Comparison of ENCODE assay signal across 8 cellular contexts in the genomic region with DNA sequence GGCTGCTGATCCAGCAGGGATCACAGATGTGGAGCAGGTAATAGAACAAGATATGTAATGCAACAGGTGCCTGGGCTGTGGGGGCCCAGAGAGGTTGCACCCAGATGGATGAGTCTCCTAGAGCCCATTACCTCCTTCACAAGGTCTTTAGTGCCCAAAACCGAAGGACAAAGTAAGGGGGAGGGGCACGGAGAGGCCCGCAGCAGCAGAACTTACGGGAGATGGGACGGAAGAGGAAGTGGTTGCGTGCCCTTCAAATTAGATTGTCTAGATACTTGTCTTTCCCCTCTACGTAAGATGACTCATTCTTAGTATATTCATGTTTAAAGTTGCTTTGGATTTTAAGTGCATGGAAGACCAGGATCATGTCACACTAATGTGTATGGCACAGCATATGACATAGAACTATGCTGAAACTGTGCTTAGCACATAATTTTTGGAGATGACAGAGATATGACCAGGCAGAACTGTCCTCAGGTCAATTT. TPM values are rescaled to one million over a fixed set of nuclear protein-coding genes. Genes with fewer than 3 reads are reported as not detected.
DNase-seq lines count a peak whose midpoint lies in the region; ATAC-seq and TF ChIP-seq lines count a peak whose summit lies in the region.

No MANE protein-coding gene starts in this region.

- no peak for TF ChIP-seq EP300 in esophagus muscularis mucosa (IDR thresholded peaks at IDR 0.05)

- peaks cover 7 to 12% (median 9%) of the 10 kb centered on the region in 4 donors for H3K4me1 ChIP-seq in esophagus muscularis mucosa

- H3K27me3 ChIP-seq in esophagus muscularis mucosa: no peaks in the 10 kb centered on the region

- intact Hi-C loops in esophagus muscularis mucosa (cut with DNase I): loop anchor here (10.0 kb wide), 1 partner anchor 288 kb away; a partner anchor contains a TSS
- intact Hi-C loops in posterior vena cava (cut with DNase I): no loop called here

- TF ChIP-seq POLR2A in GM18505 (IDR thresholded peaks at IDR 0.05; ENCODE audit: borderline replicate concordance, extremely low read depth, insufficient read depth, insufficient read length): no peak
- TF ChIP-seq POLR2A in esophagus muscularis mucosa (IDR thresholded peaks at IDR 0.05; ENCODE audit: low read depth): no peak

- peak; percentile 58 for DNase-seq in RKO (ENCODE audit: low spot score)
- DNase-seq in activated T-helper 1 cell treated with anti-CD3 and anti-CD28 coated beads, Interleukin-2, amount 50 U/mL, for 16 hours (ENCODE audit: low read depth in 1 of 2, low spot score in 1 of 2): peak; percentile 40 to 43
- peak; percentile 28 for DNase-seq in kidney tubule cell (ENCODE audit: low spot score)
- DNase-seq in stimulated activated naive CD4-positive, alpha-beta T cell treated with Interleukin-2 at 50 U/mL for 16 hours (lab: John Stamatoyannopoulos, UW): peak; percentile 63
- no peak for DNase-seq in esophagus muscularis mucosa (ENCODE audit: extremely low spot score)
- DNase-seq in posterior vena cava (ENCODE audit: low spot score): no peak

- ATAC-seq in GM18505 (IDR thresholded peaks at IDR 0.05; ENCODE audit: unreplicated experiment): peak; percentile 60
- ATAC-seq in HG02885 (IDR thresholded peaks at IDR 0.05; ENCODE audit: poor library complexity, unreplicated experiment): peak; percentile 44

- WGBS in esophagus muscularis mucosa: 65% methylated on average over 7 of the region's 7 CpGs

- no peaks in the 10 kb centered on the region for H3K9me3 ChIP-seq in esophagus muscularis mucosa

- TF ChIP-seq CTCF in esophagus muscularis mucosa (IDR thresholded peaks at IDR 0.05): no peak

- H3K36me3 ChIP-seq in esophagus muscularis mucosa: no peaks in the 10 kb centered on the region

- H3K4me3 ChIP-seq in esophagus muscularis mucosa: peak overlapping the region in 1 of 4 donors; percentile 40

- H3K27ac ChIP-seq in esophagus muscularis mucosa (replicated peaks in 1 of 4): peak overlapping the region in 1 of 4 donors; percentile 33

RNA-seq across cellular contexts. Expression of a gene that starts 5.7 kb away (rescaled TPM):
- total RNA-seq in esophagus muscularis mucosa (10 to 100 TPM in 3 of 4 donors, 1 to 10 TPM in 1; 9.9 to 14.6 (median 13.8) TPM), posterior vena cava (10 to 100 TPM; 14.9 to 16.8 TPM)

RNA-seq across cellular contexts. Expression of a gene that starts 12.7 kb away (rescaled TPM):
- total RNA-seq in esophagus muscularis mucosa: 1 to 10 TPM; 3.7 to 5.1 (median 4.5) TPM
- 1 to 10 TPM; 3.8 to 7.0 TPM for total RNA-seq in posterior vena cava

Comparison
In these comparisons a context has a peak if more than half of its experiments do, and no peak if none do; other contexts are left out.
1. DNase-seq: peak in RKO (single experiment), activated T-helper 1 cell treated with anti-CD3 and anti-CD28 coated beads, Interleukin-2, amount 50 U/mL, for 16 hours (2 of 2), kidney tubule cell (single experiment) and stimulated activated naive CD4-positive, alpha-beta T cell treated with Interleukin-2 at 50 U/mL for 16 hours (single experiment); none in esophagus muscularis mucosa (single experiment) and posterior vena cava (single experiment).